In genomic region chr12:127620956-127621355, GRCh38 we compare ENCODE assay signal across 20 cellular contexts.
DNase-seq lines count a peak whose midpoint lies in the region; ATAC-seq and TF ChIP-seq lines count a peak whose summit lies in the region.
"Had no signal": no experiment of that assay in that cellular context is flagged by ENCODE, and none has a peak within 500 bp of the region (broad histone marks: within the 10 kb centered on the region; RNA-seq: fewer than 3 reads in every experiment).

No MANE protein-coding gene starts in this region.

- no peak overlapping the region for H3K27ac ChIP-seq in neuronal stem cell (replicated peaks; ENCODE audit: low read length)
- H3K27ac ChIP-seq: A549, neutrophil had no signal

- peaks cover 0 to 7% of the 10 kb centered on the region in 2 donors for H3K4me1 ChIP-seq in neuronal stem cell (ENCODE audit: control insufficient read depth in 2 of 2, insufficient read depth in 1 of 2, low read depth in 1 of 2, low read length in 2 of 2)
- H3K4me1 ChIP-seq: A549, BE2C, Caco-2 had no signal

- H2AFZ ChIP-seq in neuronal stem cell (ENCODE audit: low read length): no peak overlapping the region

- H3K4me3 ChIP-seq in neuronal stem cell (ENCODE audit: low read length in 2 of 2): no peak overlapping the region
- H3K4me3 ChIP-seq: A549 had no signal

- no peak overlapping the region for H4K8ac ChIP-seq in neuronal stem cell (ENCODE audit: low read depth, low read length)

- peak; percentile 67 for DNase-seq in NCI-H82 (lab: John Stamatoyannopoulos, UW)
- DNase-seq in NCI-H82 treated with DMSO at 0.1 percent for 48 hours (lab: John Stamatoyannopoulos, UW; ENCODE audit: unreplicated experiment): no peak
- DNase-seq in NCI-H510A treated with DMSO at 0.1 percent for 48 hours (lab: John Stamatoyannopoulos, UW): peak; percentile 77
- DNase-seq in glutamatergic neuron: no peak
- no peak for DNase-seq in hepatic stellate cell (ENCODE audit: low spot score)
- no peak for DNase-seq in T-helper 2 cell
- DNase-seq in neuronal stem cell (ENCODE audit: low spot score): no peak
- DNase-seq: activated CD4-positive, alpha-beta T cell treated with anti-CD3 and anti-CD28 coated beads for 4 hours; activated naive CD8-positive, alpha-beta T cell treated with anti-CD3 and anti-CD28 coated beads for 36 hours; BE2C; Caco-2; HCEC 1CT; left colon; NCI-H526; PC-3; SIG-M5 had no signal

- H4K91ac ChIP-seq in neuronal stem cell (ENCODE audit: low read depth, low read length, poor library complexity): no peak overlapping the region

- no peak for TF ChIP-seq CTCF in glutamatergic neuron (IDR thresholded peaks at IDR 0.05; ENCODE audit: partially characterized antibody, unreplicated experiment)

- no peaks in the 10 kb centered on the region for H3K36me3 Mint-ChIP-seq in glutamatergic neuron (ENCODE audit: unreplicated experiment)
- H3K36me3 Mint-ChIP-seq: activated naive CD8-positive, alpha-beta T cell treated with anti-CD3 and anti-CD28 coated beads for 36 hours had no signal

- no peak overlapping the region for H2BK120ac ChIP-seq in neuronal stem cell (ENCODE audit: low read depth, low read length)

- no peak overlapping the region for H3K14ac ChIP-seq in neuronal stem cell (ENCODE audit: low read length)

- no peak overlapping the region for H3K4me3 Mint-ChIP-seq in glutamatergic neuron (ENCODE audit: unreplicated experiment)
- H3K4me3 Mint-ChIP-seq: activated naive CD8-positive, alpha-beta T cell treated with anti-CD3 and anti-CD28 coated beads for 36 hours; activated T-helper 1 cell treated with anti-CD3 and anti-CD28 coated beads, Interleukin-12 subunit alpha, Interleukin-12 subunit beta, Interleukin-2, Interleukin-4 antibody, amounts not matched to agents 30 ng/mL and 10 ng/mL and 1 ng/mL, durations not matched to agents 14 hours and 24 hours and 36 hours had no signal

- H3K9me3 ChIP-seq in neuronal stem cell (replicated peaks in 1 of 2; ENCODE audit: control insufficient read depth in 2 of 2, insufficient read depth in 1 of 2, low read depth in 1 of 2, low read length in 2 of 2): no peaks in the 10 kb centered on the region
- H3K9me3 ChIP-seq: A549, BE2C, Caco-2, neutrophil had no signal

- no peak overlapping the region for H2BK15ac ChIP-seq in neuronal stem cell (ENCODE audit: low read length)

- H2BK12ac ChIP-seq in neuronal stem cell (ENCODE audit: low read length): no peak overlapping the region

- H3K27ac Mint-ChIP-seq in glutamatergic neuron (ENCODE audit: unreplicated experiment): peak overlapping the region; percentile 56
- H3K27ac Mint-ChIP-seq: activated naive CD8-positive, alpha-beta T cell treated with anti-CD3 and anti-CD28 coated beads for 36 hours; activated T-helper 1 cell treated with anti-CD3 and anti-CD28 coated beads, Interleukin-12 subunit alpha, Interleukin-12 subunit beta, Interleukin-2, Interleukin-4 antibody, amounts not matched to agents 30 ng/mL and 10 ng/mL and 1 ng/mL, durations not matched to agents 14 hours and 24 hours and 36 hours had no signal

- H3K79me1 ChIP-seq in neuronal stem cell (ENCODE audit: low read depth, low read length): no peaks in the 10 kb centered on the region

- no peaks in the 10 kb centered on the region for H3K27me3 ChIP-seq in neuronal stem cell (ENCODE audit: control insufficient read depth in 3 of 3, insufficient read depth in 3 of 3, low read depth in 1 of 3, low read length in 3 of 3)
- H3K27me3 ChIP-seq: BE2C, neutrophil had no signal

- H3K4me2 ChIP-seq in neuronal stem cell (ENCODE audit: insufficient read depth, low read length, poor library complexity, severe bottlenecking): no peak overlapping the region
- H3K4me2 ChIP-seq: A549 had no signal

- H3K23ac ChIP-seq in neuronal stem cell (ENCODE audit: low read depth, low read length, poor library complexity): no peak overlapping the region

- H3K4me1 Mint-ChIP-seq in glutamatergic neuron (ENCODE audit: low read depth, unreplicated experiment): peaks cover 19% of the 10 kb centered on the region
- H3K4me1 Mint-ChIP-seq: activated naive CD8-positive, alpha-beta T cell treated with anti-CD3 and anti-CD28 coated beads for 36 hours had no signal

- H2AK5ac ChIP-seq in neuronal stem cell (ENCODE audit: low read depth, low read length): no peak overlapping the region

- H3K4ac ChIP-seq in neuronal stem cell (ENCODE audit: low read length): no peak overlapping the region

- no CpG with 5 or more reads among the region's 2 CpGs for WGBS in neuronal stem cell (ENCODE audit: extremely low coverage in 2 of 2, insufficient read length in 2 of 2, insufficient replicate concordance in 1 of 2), 2 donors

- no peaks in the 10 kb centered on the region for H3K27me3 Mint-ChIP-seq in glutamatergic neuron (ENCODE audit: unreplicated experiment)
- H3K27me3 Mint-ChIP-seq: activated naive CD8-positive, alpha-beta T cell treated with anti-CD3 and anti-CD28 coated beads for 36 hours had no signal

- H2BK5ac ChIP-seq in neuronal stem cell (ENCODE audit: low read length): no peak overlapping the region

- no peak overlapping the region for H3K18ac ChIP-seq in neuronal stem cell (ENCODE audit: low read length)

- H3K36me3 ChIP-seq in neuronal stem cell (replicated peaks in 1 of 2; ENCODE audit: control insufficient read depth in 2 of 2, insufficient read depth in 2 of 2, low read length in 2 of 2): no peaks in the 10 kb centered on the region
- H3K36me3 ChIP-seq: BE2C, neutrophil had no signal

- H3K9ac ChIP-seq in neuronal stem cell (ENCODE audit: low read depth, low read length, poor library complexity): no peak overlapping the region

- ATAC-seq in HG03442 (IDR thresholded peaks at IDR 0.05; ENCODE audit: unreplicated experiment): no peak
- ATAC-seq: A549, left colon, PC-3 had no signal

- peaks cover 3% of the 10 kb centered on the region for H3K9me3 Mint-ChIP-seq in glutamatergic neuron (ENCODE audit: unreplicated experiment)

Comparison
In these comparisons a context has a peak if more than half of its experiments do, and no peak if none do; other contexts are left out.
1. DNase-seq: peak in NCI-H82 (single experiment) and NCI-H510A treated with DMSO at 0.1 percent for 48 hours (single experiment); none in NCI-H82 treated with DMSO at 0.1 percent for 48 hours (single experiment), glutamatergic neuron (single experiment), hepatic stellate cell (single experiment), T-helper 2 cell (0 of 5) and neuronal stem cell (single experiment).